ENCODE assay signal across 35 cellular contexts in the genomic region with DNA sequence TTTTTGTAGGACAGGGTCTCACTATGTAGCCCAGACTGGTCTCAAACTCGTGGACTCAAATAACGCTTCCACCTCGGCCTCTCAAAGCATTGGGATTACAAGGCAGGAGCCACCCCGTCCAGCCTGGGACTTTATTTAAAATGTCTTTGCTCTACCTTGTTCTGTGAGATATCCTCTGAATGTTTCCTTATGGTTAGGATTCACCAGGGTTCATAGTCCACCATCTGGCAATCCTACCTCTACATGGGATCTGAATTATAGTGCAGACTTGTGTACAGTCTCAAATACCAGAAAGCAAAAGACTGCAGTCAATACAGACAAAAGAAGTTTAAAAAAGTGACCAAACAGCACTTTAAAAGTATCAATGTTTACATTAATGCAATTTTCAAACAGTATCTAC. TPM values are rescaled to one million over a fixed set of nuclear protein-coding genes. Genes with fewer than 3 reads are reported as not detected.
"Had no signal": no experiment of that assay in that cellular context is flagged by ENCODE, and none has a peak within 500 bp of the region (broad histone marks: within the 10 kb centered on the region; RNA-seq: fewer than 3 reads in every experiment).

No MANE protein-coding gene starts in this region.

- H3K27me3 ChIP-seq: ascending aorta had no signal

- H3K27ac ChIP-seq: ascending aorta, VCaP had no signal

- FAIRE-seq: TTC549 had no signal

- ATAC-seq: activated CD8-positive, alpha-beta T cell treated with anti-CD3 and anti-CD28 coated beads for 36 hours; activated naive CD8-positive, alpha-beta T cell treated with anti-CD3 and anti-CD28 coated beads, Interleukin-2, amount 50 U/mL, for 24 hours; activated T-cell treated with anti-CD3 and anti-CD28 coated beads, Interleukin-2, amount 50 U/mL, for 4 hours had no signal

- H3K9me3 Mint-ChIP-seq: activated B cell treated with CpG ODN at 0.5 μM for 24 hours; activated CD4-positive, alpha-beta memory T cell treated with anti-CD3 and anti-CD28 coated beads for 36 hours; activated CD4-positive, alpha-beta T cell treated with anti-CD3 and anti-CD28 coated beads, Interleukin-2, amount 10 ng/mL, durations not matched to agents 24 days and 14 days; activated CD8-positive, alpha-beta T cell treated with anti-CD3 and anti-CD28 coated beads for 36 hours; activated naive CD4-positive, alpha-beta T cell treated with anti-CD3 and anti-CD28 coated beads, Interleukin-2, amount 10 ng/mL, durations not matched to agents 7 days and 5 days; activated naive CD4-positive, alpha-beta T cell treated with anti-CD3 and anti-CD28 coated beads, Interleukin-2, amount 50 U/mL, for 24 hours; activated naive CD8-positive, alpha-beta T cell treated with anti-CD3 and anti-CD28 coated beads, Interleukin-2, amount 10 ng/mL, durations not matched to agents 7 days and 5 days; activated naive CD8-positive, alpha-beta T cell treated with anti-CD3 and anti-CD28 coated beads, Interleukin-2, amount 50 U/mL, for 24 hours; activated T-cell treated with anti-CD3 and anti-CD28 coated beads, Interleukin-2, amount 50 U/mL, for 4 hours; activated T-helper 2 cell treated with anti-CD3 and anti-CD28 coated beads, Interferon-gamma antibody, Interleukin-2, Interleukin-4, amounts not matched to agents 10 μg/mL and 5 μg/mL and 100 μg/mL, durations not matched to agents 14 hours and 24 hours and 36 hours; T-helper 1 cell treated with Interleukin-12 subunit alpha and Interleukin-12 subunit beta and Interleukin-4 antibody, amounts not matched to agents 30 μg/mL and 1 μg/mL, for 36 hours; T-helper 2 cell treated with Interferon-gamma antibody and Interleukin-4, amounts not matched to agents 5 μg/mL and 100 μg/mL, for 36 hours had no signal

- H3K4me3 Mint-ChIP-seq: activated B cell treated with CpG ODN at 0.5 μM for 24 hours; activated CD4-positive, alpha-beta memory T cell treated with anti-CD3 and anti-CD28 coated beads for 36 hours; activated CD4-positive, alpha-beta T cell treated with anti-CD3 and anti-CD28 coated beads, Interleukin-2, amount 10 ng/mL, durations not matched to agents 24 days and 14 days; activated CD8-positive, alpha-beta T cell treated with anti-CD3 and anti-CD28 coated beads for 36 hours; activated naive CD4-positive, alpha-beta T cell treated with anti-CD3 and anti-CD28 coated beads, Interleukin-2, amount 10 ng/mL, durations not matched to agents 7 days and 5 days; activated naive CD4-positive, alpha-beta T cell treated with anti-CD3 and anti-CD28 coated beads, Interleukin-2, amount 50 U/mL, for 24 hours; activated naive CD8-positive, alpha-beta T cell; activated naive CD8-positive, alpha-beta T cell treated with anti-CD3 and anti-CD28 coated beads, Interleukin-2, amount 10 ng/mL, durations not matched to agents 7 days and 5 days; activated naive CD8-positive, alpha-beta T cell treated with anti-CD3 and anti-CD28 coated beads, Interleukin-2, amount 50 U/mL, for 24 hours; activated T-cell treated with anti-CD3 and anti-CD28 coated beads, Interleukin-2, amount 50 U/mL, for 4 hours; brain; T-helper 1 cell treated with Interleukin-12 subunit alpha and Interleukin-12 subunit beta and Interleukin-4 antibody, amounts not matched to agents 30 μg/mL and 1 μg/mL, for 36 hours; T-helper 2 cell treated with Interferon-gamma antibody and Interleukin-4, amounts not matched to agents 5 μg/mL and 100 μg/mL, for 36 hours had no signal

- H3K4me1 ChIP-seq: ascending aorta had no signal

- H3K4me3 ChIP-seq: ascending aorta had no signal

- H3K4me1 Mint-ChIP-seq: activated B cell treated with CpG ODN at 0.5 μM for 24 hours; activated naive CD4-positive, alpha-beta T cell treated with anti-CD3 and anti-CD28 coated beads, Interleukin-2, amount 10 ng/mL, durations not matched to agents 7 days and 5 days; activated naive CD8-positive, alpha-beta T cell treated with anti-CD3 and anti-CD28 coated beads, Interleukin-2, amount 10 ng/mL, durations not matched to agents 7 days and 5 days had no signal

- DNase-seq: activated B cell treated with CpG ODN at 0.5 μM for 24 hours; activated CD4-positive, alpha-beta memory T cell treated with anti-CD3 and anti-CD28 coated beads for 36 hours; activated CD4-positive, alpha-beta T cell treated with anti-CD3 and anti-CD28 coated beads for 4 hours; activated CD4-positive, alpha-beta T cell treated with anti-CD3 and anti-CD28 coated beads, Interleukin-2, amount 10 ng/mL, durations not matched to agents 24 days and 14 days; activated CD4-positive, alpha-beta T cell treated with anti-CD3 and anti-CD28 coated beads, Interleukin-2, amount 50 U/mL, for 1 hour; activated CD4-positive, alpha-beta T cell treated with anti-CD3 and anti-CD28 coated beads, Interleukin-2, amount 50 U/mL, for 4 hours; activated CD4-positive, CD25-positive, alpha-beta regulatory T cell treated with anti-CD3 and anti-CD28 coated beads, Interleukin-2, amount 50 U/mL, for 72 hours; activated CD8-positive, alpha-beta memory T cell treated with anti-CD3 and anti-CD28 coated beads, Interleukin-2, amount 50 U/mL, for 4 hours; activated CD8-positive, alpha-beta T cell treated with anti-CD3 and anti-CD28 coated beads for 36 hours; activated effector memory CD4-positive, alpha-beta T cell treated with Interleukin-2 at 50 U/mL for 16 hours; activated gamma-delta T cell; activated naive CD4-positive, alpha-beta T cell treated with anti-CD3 and anti-CD28 coated beads, Interleukin-2, amount 10 ng/mL, durations not matched to agents 7 days and 5 days; activated naive CD4-positive, alpha-beta T cell treated with Interleukin-2 at 50 U/mL for 16 hours; activated naive CD8-positive, alpha-beta T cell treated with anti-CD3 and anti-CD28 coated beads, Interleukin-2, amount 10 ng/mL, durations not matched to agents 7 days and 5 days; activated naive CD8-positive, alpha-beta T cell treated with anti-CD3 and anti-CD28 coated beads, Interleukin-2, amount 50 U/mL, for 24 hours; activated T-cell treated with anti-CD3 and anti-CD28 coated beads for 4 hours; activated T-cell treated with anti-CD3 and anti-CD28 coated beads, Interleukin-2, amount 50 U/mL, for 1 hour; activated T-cell treated with anti-CD3 and anti-CD28 coated beads, Interleukin-2, amount 50 U/mL, for 4 hours; amygdala; anterior cingulate cortex; central memory CD4-positive, alpha-beta T cell; SW 1271; T-helper 1 cell; T-helper 2 cell; T-helper 9 cell had no signal

- H3K27me3 Mint-ChIP-seq: activated B cell treated with CpG ODN at 0.5 μM for 24 hours; activated CD4-positive, alpha-beta memory T cell treated with anti-CD3 and anti-CD28 coated beads for 36 hours; activated CD4-positive, alpha-beta T cell treated with anti-CD3 and anti-CD28 coated beads, Interleukin-2, amount 10 ng/mL, durations not matched to agents 24 days and 14 days; activated CD8-positive, alpha-beta T cell treated with anti-CD3 and anti-CD28 coated beads for 36 hours; activated naive CD4-positive, alpha-beta T cell treated with anti-CD3 and anti-CD28 coated beads, Interleukin-2, amount 10 ng/mL, durations not matched to agents 7 days and 5 days; activated naive CD4-positive, alpha-beta T cell treated with anti-CD3 and anti-CD28 coated beads, Interleukin-2, amount 50 U/mL, for 24 hours; activated naive CD8-positive, alpha-beta T cell; activated naive CD8-positive, alpha-beta T cell treated with anti-CD3 and anti-CD28 coated beads, Interleukin-2, amount 10 ng/mL, durations not matched to agents 7 days and 5 days; activated naive CD8-positive, alpha-beta T cell treated with anti-CD3 and anti-CD28 coated beads, Interleukin-2, amount 50 U/mL, for 24 hours; brain had no signal

- H3K9me3 ChIP-seq: ascending aorta had no signal

- H3K27ac Mint-ChIP-seq: activated B cell treated with CpG ODN at 0.5 μM for 24 hours; activated CD4-positive, alpha-beta memory T cell treated with anti-CD3 and anti-CD28 coated beads for 36 hours; activated CD4-positive, alpha-beta T cell treated with anti-CD3 and anti-CD28 coated beads, Interleukin-2, amount 10 ng/mL, durations not matched to agents 24 days and 14 days; activated CD8-positive, alpha-beta T cell treated with anti-CD3 and anti-CD28 coated beads for 36 hours; activated naive CD4-positive, alpha-beta T cell treated with anti-CD3 and anti-CD28 coated beads, Interleukin-2, amount 10 ng/mL, durations not matched to agents 7 days and 5 days; activated naive CD4-positive, alpha-beta T cell treated with anti-CD3 and anti-CD28 coated beads, Interleukin-2, amount 50 U/mL, for 24 hours; activated naive CD8-positive, alpha-beta T cell; activated naive CD8-positive, alpha-beta T cell treated with anti-CD3 and anti-CD28 coated beads, Interleukin-2, amount 10 ng/mL, durations not matched to agents 7 days and 5 days; activated naive CD8-positive, alpha-beta T cell treated with anti-CD3 and anti-CD28 coated beads, Interleukin-2, amount 50 U/mL, for 24 hours; activated T-helper 2 cell treated with anti-CD3 and anti-CD28 coated beads, Interferon-gamma antibody, Interleukin-2, Interleukin-4, amounts not matched to agents 10 μg/mL and 5 μg/mL and 100 μg/mL, durations not matched to agents 14 hours and 24 hours and 36 hours; brain; T-helper 1 cell treated with Interleukin-12 subunit alpha and Interleukin-12 subunit beta and Interleukin-4 antibody, amounts not matched to agents 30 μg/mL and 1 μg/mL, for 36 hours; T-helper 2 cell treated with Interferon-gamma antibody and Interleukin-4, amounts not matched to agents 5 μg/mL and 100 μg/mL, for 36 hours had no signal

RNA-seq across cellular contexts. Expression of a gene that starts 12.8 kb away (rescaled TPM):
- total RNA-seq: ascending aorta, cardiac septum had no signal
